ENCODE assay signal across 8 cellular contexts in the genomic region with DNA sequence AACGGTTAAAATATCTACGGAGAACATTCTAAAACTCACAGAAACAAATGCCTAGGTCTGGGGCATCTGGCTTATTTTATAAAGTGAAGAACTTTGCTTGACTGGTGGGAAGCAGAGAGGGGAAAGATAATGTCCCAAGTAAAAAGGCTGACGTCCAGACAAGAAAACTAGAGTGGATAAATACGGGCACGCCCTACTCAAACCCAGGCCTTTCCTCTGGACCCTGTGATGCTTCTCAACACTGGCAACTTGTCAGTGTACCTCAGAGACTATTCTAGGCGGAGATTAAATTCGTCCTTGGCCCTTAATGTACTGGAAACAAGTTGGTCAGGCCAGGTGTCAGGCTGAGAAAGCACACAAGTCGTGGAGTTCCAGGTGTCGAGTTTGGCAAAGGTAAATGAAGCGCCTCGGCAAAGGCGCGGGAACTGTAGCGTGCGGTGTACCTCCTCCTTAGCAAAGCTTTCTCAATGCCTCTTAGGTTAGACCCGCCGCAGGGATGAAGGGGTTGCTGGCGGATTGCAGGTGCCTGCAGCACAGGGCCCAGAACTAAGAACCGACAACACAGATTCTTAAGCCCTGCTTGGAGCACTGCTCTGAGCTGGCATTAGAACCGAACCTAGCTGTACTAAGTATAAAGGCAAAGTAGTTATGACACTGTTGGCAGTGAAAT. TPM values are rescaled to one million over a fixed set of nuclear protein-coding genes. Genes with fewer than 3 reads are reported as not detected.
DNase-seq lines count a peak whose midpoint lies in the region; ATAC-seq and TF ChIP-seq lines count a peak whose summit lies in the region.

No MANE protein-coding gene starts in this region.

- H3K4me3 Mint-ChIP-seq in neural crest cell = peak overlapping the region; percentile 97

- H3K27me3 Mint-ChIP-seq in neural crest cell (ENCODE audit: low read depth) = peaks cover 4% of the 10 kb centered on the region

- POLR2A ChIA-PET in AG04450 (lab: Yijun Ruan, JAX) = interaction anchor here (0.5 to 1.5 kb wide), 7 partner anchors 9 to 545 kb away, joined by 3 to 14 read pairs (median 4); a partner anchor contains a TSS
- POLR2A ChIA-PET in HEK293T (lab: Yijun Ruan, JAX) = interaction anchor here (0.7 to 6.3 kb wide), 14 partner anchors 9 to 194 kb away, joined by 3 to 63 read pairs (median 4); a partner anchor contains a TSS

- H3K36me3 Mint-ChIP-seq in neural crest cell (ENCODE audit: low read depth) = peaks cover 11% of the 10 kb centered on the region

- peak overlapping the region; percentile 89 for H3K27ac Mint-ChIP-seq in neural crest cell (ENCODE audit: unreplicated experiment)

- peaks cover 23% of the 10 kb centered on the region for H3K36me3 ChIP-seq in SJSA1

- H3K4me1 ChIP-seq in SJSA1 (replicated peaks) = peaks cover 32% of the 10 kb centered on the region

- ATAC-seq in GM19463 (IDR thresholded peaks at IDR 0.05; ENCODE audit: unreplicated experiment) = peak; percentile 1

- peaks cover 51% of the 10 kb centered on the region for H3K4me1 Mint-ChIP-seq in neural crest cell

- TF ChIP-seq CTCF in AG04450 (IDR thresholded peaks at IDR 0.05; ENCODE audit: low read depth, low read length) (no peak), neural crest cell (conservative IDR thresholded peaks at IDR 0.05) (no peak)

- DNase-seq in AG04450 (ENCODE audit: low read depth, low spot score) (no peak), SJSA1 (ENCODE audit: low read depth in 1 of 2, low spot score in 2 of 2) (no peak), epithelial cell of prostate (ENCODE audit: low read depth, low spot score) (no peak), neural crest cell (ENCODE audit: low read depth, low spot score) (no peak), NCI-H2171 treated with DMSO at 0.1 percent for 48 hours (lab: John Stamatoyannopoulos, UW) (no peak), HEK293T (ENCODE audit: extremely low spot score) (no peak), middle frontal gyrus (ENCODE audit: extremely low spot score, low spot score) (no peak)

- H3K9me3 ChIP-seq in AG04450 (ENCODE audit: control insufficient read depth, insufficient read depth, low read length) = no peaks in the 10 kb centered on the region; the same call in 1 of the 2 replicates
- 0 out of 2 replicates have a peak, but pooled peaks cover 3% of the 10 kb centered on the region for H3K9me3 ChIP-seq in SJSA1 (replicated peaks)

- H3K27ac ChIP-seq in AG04450 (ENCODE audit: low read depth, low read length) (peak overlapping the region; percentile 100), SJSA1 (peak overlapping the region; percentile 99), epithelial cell of prostate (peak overlapping the region; percentile 98)

- CTCF ChIA-PET in AG04450 (lab: Charles Lee) = interaction anchor here (0.7 to 2.6 kb wide), 24 partner anchors 8 to 230 kb away, joined by 3 to 13 read pairs (median 4); a partner anchor contains a TSS
- CTCF ChIA-PET in HEK293T (lab: Yijun Ruan, JAX) = interaction anchor here (0.6 to 2.7 kb wide), 13 partner anchors 8 to 335 kb away, joined by 3 to 9 read pairs (median 4); a partner anchor contains a TSS

- H3K27me3 ChIP-seq in AG04450 (ENCODE audit: control insufficient read depth, insufficient read depth, low read length) (no peaks in the 10 kb centered on the region), SJSA1 (replicated peaks) (no peaks in the 10 kb centered on the region)

- peaks cover 3% of the 10 kb centered on the region for H3K9me3 Mint-ChIP-seq in neural crest cell

- H3K4me3 ChIP-seq in AG04450 (ENCODE audit: low read depth, low read length) (peak overlapping the region; percentile 51), SJSA1 (peak overlapping the region; percentile 79)

TF ChIP-seq in HEK293T, 16 proteins besides CTCF, POLR2A, EP300 and RAD21:
- TF ChIP-seq NFRKB (IDR thresholded peaks at IDR 0.05) (no peak), SUZ12 (IDR thresholded peaks at IDR 0.05) (no peak), HDGF (IDR thresholded peaks at IDR 0.05; ENCODE audit: borderline replicate concordance) (no peak), SP1 (IDR thresholded peaks at IDR 0.05) (no peak), ELF4 (IDR thresholded peaks at IDR 0.05) (no peak), ZNF384 (IDR thresholded peaks at IDR 0.05) (no peak), FOXK2 (IDR thresholded peaks at IDR 0.05) (no peak), BHLHE40 (IDR thresholded peaks at IDR 0.05; ENCODE audit: borderline replicate concordance) (no peak), FOXA1 (IDR thresholded peaks at IDR 0.05) (no peak), TARDBP (IDR thresholded peaks at IDR 0.05) (no peak), LEF1 (IDR thresholded peaks at IDR 0.05; ENCODE audit: borderline replicate concordance) (no peak), CTBP1 (IDR thresholded peaks at IDR 0.05; ENCODE audit: borderline replicate concordance) (no peak), FOXM1 (IDR thresholded peaks at IDR 0.05; ENCODE audit: borderline replicate concordance) (no peak), ARNT (IDR thresholded peaks at IDR 0.05) (no peak), L3MBTL2 (conservative IDR thresholded peaks at IDR 0.05) (no peak)
- TF ChIP-seq, protein P1, sequence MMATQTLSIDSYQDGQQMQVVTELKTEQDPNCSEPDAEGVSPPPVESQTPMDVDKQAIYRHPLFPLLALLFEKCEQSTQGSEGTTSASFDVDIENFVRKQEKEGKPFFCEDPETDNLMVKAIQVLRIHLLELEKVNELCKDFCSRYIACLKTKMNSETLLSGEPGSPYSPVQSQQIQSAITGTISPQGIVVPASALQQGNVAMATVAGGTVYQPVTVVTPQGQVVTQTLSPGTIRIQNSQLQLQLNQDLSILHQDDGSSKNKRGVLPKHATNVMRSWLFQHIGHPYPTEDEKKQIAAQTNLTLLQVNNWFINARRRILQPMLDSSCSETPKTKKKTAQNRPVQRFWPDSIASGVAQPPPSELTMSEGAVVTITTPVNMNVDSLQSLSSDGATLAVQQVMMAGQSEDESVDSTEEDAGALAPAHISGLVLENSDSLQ (IDR thresholded peaks at IDR 0.05) = no peak

RNA-seq across cellular contexts. Expression of a gene that starts 0.7 kb away (rescaled TPM):
- polyA plus RNA-seq in AG04450 (2011; rRNA removed) = 11.1 and 11.4 TPM in 2 replicates
- polyA minus RNA-seq in AG04450 (2011; rRNA and poly(A)+ RNA removed) = 11.3 and 13.7 TPM in 2 replicates
- 28.8 and 42.8 TPM in 2 replicates for total RNA-seq in SJSA1 (2014; rRNA removed; shearing (Covaris generic))
- total RNA-seq in neural crest cell = 49.3 and 49.4 TPM in 2 replicates

RNA-seq across cellular contexts. Expression of a gene that starts 18.9 kb away (rescaled TPM):
- 12.4 and 16.8 TPM in 2 replicates for polyA plus RNA-seq in AG04450 (2011; rRNA removed)
- 9.2 and 17.0 TPM in 2 replicates for polyA minus RNA-seq in AG04450 (2011; rRNA and poly(A)+ RNA removed)
- total RNA-seq in SJSA1 (2014; rRNA removed; shearing (Covaris generic)) = 50.5 and 50.6 TPM in 2 replicates
- total RNA-seq in neural crest cell = 11.9 and 13.1 TPM in 2 replicates
